ENCODE assay signal across 1 cellular context in the genomic region with DNA sequence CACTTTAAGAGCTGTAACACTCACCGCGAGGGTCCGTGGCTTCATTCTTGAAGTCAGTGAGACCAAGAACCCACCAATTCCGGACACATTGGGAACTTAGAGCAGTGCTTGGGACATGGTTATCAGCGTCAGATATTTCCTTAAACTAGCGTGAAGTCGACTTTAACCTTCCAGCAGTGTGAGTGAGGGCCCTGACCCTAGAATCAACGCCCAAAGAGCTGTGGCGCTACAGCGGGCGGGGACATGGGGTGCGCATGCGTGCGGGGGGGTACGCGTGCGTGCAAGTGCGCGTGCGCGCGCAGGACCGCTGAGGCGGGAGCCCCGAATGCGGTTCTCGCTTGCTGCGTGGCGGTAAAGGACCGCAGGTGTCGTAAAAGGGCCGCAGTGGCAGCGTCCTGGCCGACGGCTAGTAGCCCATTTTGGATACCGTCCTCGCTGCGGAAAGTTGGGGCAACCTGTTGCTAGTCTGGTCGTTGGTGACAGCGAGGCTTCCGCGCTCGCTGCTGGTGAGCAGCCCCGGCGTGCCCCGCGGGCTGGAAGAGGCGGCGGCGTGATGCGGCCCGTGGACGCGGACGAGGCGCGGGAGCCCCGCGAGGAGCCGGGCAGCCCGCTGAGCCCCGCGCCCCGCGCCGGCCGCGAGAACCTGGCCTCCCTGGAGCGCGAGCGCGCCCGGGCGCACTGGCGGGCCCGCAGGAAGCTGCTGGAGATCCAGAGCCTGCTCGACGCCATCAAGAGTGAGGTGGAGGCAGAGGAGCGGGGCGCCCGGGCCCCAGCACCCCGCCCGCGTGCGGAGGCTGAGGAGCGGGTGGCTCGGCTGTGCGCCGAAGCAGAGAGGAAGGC.
A peak's percentile ranks its signal among the peaks of the same experiment; 100 is the strongest.
TF ChIP-seq lines count a peak whose summit lies in the region.

No MANE protein-coding gene starts in this region.

TF ChIP-seq in HEK293, 187 proteins besides CTCF, POLR2A, EP300 and RAD21 (continued from another document and continues in another):
- TF ChIP-seq, protein P1, sequence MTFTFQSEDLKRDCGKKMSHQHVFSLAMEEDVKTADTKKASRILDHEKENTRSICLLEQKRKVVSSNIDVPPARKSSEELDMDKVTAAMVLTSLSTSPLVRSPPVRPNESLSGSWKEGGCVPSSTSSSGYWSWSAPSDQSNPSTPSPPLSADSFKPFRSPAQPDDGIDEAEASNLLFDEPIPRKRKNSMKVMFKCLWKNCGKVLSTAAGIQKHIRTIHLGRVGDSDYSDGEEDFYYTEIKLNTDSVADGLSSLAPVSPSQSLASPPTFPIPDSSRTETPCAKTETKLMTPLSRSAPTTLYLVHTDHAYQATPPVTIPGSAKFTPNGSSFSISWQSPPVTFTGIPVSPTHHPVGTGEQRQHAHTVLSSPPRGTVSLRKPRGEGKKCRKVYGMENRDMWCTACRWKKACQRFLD (tag by site-specific recombination; IDR thresholded peaks at IDR 0.05): no peak
- TF ChIP-seq, protein P2, sequence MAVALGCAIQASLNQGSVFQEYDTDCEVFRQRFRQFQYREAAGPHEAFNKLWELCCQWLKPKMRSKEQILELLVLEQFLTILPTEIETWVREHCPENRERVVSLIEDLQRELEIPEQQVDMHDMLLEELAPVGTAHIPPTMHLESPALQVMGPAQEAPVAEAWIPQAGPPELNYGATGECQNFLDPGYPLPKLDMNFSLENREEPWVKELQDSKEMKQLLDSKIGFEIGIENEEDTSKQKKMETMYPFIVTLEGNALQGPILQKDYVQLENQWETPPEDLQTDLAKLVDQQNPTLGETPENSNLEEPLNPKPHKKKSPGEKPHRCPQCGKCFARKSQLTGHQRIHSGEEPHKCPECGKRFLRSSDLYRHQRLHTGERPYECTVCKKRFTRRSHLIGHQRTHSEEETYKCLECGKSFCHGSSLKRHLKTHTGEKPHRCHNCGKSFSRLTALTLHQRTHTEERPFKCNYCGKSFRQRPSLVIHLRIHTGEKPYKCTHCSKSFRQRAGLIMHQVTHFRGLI (tag by site-specific recombination; IDR thresholded peaks at IDR 0.05): 0 out of 2 replicates have a peak, but pooled peaks have one; percentile 4
- TF ChIP-seq KLF8 (tag by site-specific recombination; IDR thresholded peaks at IDR 0.05): no peak
- 0 out of 2 replicates have a peak, but pooled peaks have one; percentile 40 for TF ChIP-seq ZBTB8A (tag by site-specific recombination; IDR thresholded peaks at IDR 0.05)
- TF ChIP-seq SP2 (tag by site-specific recombination; IDR thresholded peaks at IDR 0.05): peak; percentile 35; the same call in 1 of the 2 replicates
- TF ChIP-seq, protein P3, sequence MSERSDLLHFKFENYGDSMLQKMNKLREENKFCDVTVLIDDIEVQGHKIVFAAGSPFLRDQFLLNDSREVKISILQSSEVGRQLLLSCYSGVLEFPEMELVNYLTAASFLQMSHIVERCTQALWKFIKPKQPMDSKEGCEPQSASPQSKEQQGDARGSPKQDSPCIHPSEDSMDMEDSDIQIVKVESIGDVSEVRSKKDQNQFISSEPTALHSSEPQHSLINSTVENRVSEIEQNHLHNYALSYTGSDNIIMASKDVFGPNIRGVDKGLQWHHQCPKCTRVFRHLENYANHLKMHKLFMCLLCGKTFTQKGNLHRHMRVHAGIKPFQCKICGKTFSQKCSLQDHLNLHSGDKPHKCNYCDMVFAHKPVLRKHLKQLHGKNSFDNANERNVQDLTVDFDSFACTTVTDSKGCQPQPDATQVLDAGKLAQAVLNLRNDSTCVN (tag by site-specific recombination; optimal IDR thresholded peaks at IDR 0.05): peak; percentile 96
- TF ChIP-seq ZNF138 (tag by site-specific recombination; IDR thresholded peaks at IDR 0.05; ENCODE audit: borderline replicate concordance): no peak
- TF ChIP-seq, protein P4, sequence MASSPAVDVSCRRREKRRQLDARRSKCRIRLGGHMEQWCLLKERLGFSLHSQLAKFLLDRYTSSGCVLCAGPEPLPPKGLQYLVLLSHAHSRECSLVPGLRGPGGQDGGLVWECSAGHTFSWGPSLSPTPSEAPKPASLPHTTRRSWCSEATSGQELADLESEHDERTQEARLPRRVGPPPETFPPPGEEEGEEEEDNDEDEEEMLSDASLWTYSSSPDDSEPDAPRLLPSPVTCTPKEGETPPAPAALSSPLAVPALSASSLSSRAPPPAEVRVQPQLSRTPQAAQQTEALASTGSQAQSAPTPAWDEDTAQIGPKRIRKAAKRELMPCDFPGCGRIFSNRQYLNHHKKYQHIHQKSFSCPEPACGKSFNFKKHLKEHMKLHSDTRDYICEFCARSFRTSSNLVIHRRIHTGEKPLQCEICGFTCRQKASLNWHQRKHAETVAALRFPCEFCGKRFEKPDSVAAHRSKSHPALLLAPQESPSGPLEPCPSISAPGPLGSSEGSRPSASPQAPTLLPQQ (tag by site-specific recombination; IDR thresholded peaks at IDR 0.05): peak; percentile 69; the same call in 1 of the 2 replicates
- peak; percentile 68; the same call in 1 of the 2 replicates for TF ChIP-seq ZNF580 (tag by site-specific recombination; IDR thresholded peaks at IDR 0.05)
- no peak for TF ChIP-seq ZNF155 (tag by site-specific recombination; IDR thresholded peaks at IDR 0.05)
- peak; percentile 30; the same call in 1 of the 2 replicates for TF ChIP-seq ZNF76 (tag by site-specific recombination; IDR thresholded peaks at IDR 0.05; ENCODE audit: borderline replicate concordance, low read depth)
- peak; percentile 39; the same call in 1 of the 2 replicates for TF ChIP-seq PBX3 (CRISPR knock-in tag; IDR thresholded peaks at IDR 0.05)
- TF ChIP-seq, protein P5, sequence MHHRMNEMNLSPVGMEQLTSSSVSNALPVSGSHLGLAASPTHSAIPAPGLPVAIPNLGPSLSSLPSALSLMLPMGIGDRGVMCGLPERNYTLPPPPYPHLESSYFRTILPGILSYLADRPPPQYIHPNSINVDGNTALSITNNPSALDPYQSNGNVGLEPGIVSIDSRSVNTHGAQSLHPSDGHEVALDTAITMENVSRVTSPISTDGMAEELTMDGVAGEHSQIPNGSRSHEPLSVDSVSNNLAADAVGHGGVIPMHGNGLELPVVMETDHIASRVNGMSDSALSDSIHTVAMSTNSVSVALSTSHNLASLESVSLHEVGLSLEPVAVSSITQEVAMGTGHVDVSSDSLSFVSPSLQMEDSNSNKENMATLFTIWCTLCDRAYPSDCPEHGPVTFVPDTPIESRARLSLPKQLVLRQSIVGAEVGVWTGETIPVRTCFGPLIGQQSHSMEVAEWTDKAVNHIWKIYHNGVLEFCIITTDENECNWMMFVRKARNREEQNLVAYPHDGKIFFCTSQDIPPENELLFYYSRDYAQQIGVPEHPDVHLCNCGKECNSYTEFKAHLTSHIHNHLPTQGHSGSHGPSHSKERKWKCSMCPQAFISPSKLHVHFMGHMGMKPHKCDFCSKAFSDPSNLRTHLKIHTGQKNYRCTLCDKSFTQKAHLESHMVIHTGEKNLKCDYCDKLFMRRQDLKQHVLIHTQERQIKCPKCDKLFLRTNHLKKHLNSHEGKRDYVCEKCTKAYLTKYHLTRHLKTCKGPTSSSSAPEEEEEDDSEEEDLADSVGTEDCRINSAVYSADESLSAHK (tag by site-specific recombination; IDR thresholded peaks at IDR 0.05): no peak
- TF ChIP-seq FEZF1 (tag by site-specific recombination; IDR thresholded peaks at IDR 0.05): no peak
- TF ChIP-seq ZNF629 (tag by site-specific recombination; IDR thresholded peaks at IDR 0.05): no peak
- no peak for TF ChIP-seq ZNF146 (tag by site-specific recombination; IDR thresholded peaks at IDR 0.05)
- TF ChIP-seq ZNF610 (tag by site-specific recombination; IDR thresholded peaks at IDR 0.05; ENCODE audit: borderline replicate concordance): no peak
- peak; percentile 24; the same call in 1 of the 2 replicates for TF ChIP-seq SP7 (tag by site-specific recombination; IDR thresholded peaks at IDR 0.05)
- TF ChIP-seq ZNF140 (tag by site-specific recombination; IDR thresholded peaks at IDR 0.05): no peak
- TF ChIP-seq SCRT1 (tag by site-specific recombination; IDR thresholded peaks at IDR 0.05; ENCODE audit: borderline replicate concordance): peak; percentile 96
- TF ChIP-seq ZXDB (tag by site-specific recombination; IDR thresholded peaks at IDR 0.05): peak; percentile 50; the same call in 1 of the 2 replicates
- no peak for TF ChIP-seq ZNF302 (tag by site-specific recombination; IDR thresholded peaks at IDR 0.05; ENCODE audit: low read depth)
- TF ChIP-seq, protein P6, sequence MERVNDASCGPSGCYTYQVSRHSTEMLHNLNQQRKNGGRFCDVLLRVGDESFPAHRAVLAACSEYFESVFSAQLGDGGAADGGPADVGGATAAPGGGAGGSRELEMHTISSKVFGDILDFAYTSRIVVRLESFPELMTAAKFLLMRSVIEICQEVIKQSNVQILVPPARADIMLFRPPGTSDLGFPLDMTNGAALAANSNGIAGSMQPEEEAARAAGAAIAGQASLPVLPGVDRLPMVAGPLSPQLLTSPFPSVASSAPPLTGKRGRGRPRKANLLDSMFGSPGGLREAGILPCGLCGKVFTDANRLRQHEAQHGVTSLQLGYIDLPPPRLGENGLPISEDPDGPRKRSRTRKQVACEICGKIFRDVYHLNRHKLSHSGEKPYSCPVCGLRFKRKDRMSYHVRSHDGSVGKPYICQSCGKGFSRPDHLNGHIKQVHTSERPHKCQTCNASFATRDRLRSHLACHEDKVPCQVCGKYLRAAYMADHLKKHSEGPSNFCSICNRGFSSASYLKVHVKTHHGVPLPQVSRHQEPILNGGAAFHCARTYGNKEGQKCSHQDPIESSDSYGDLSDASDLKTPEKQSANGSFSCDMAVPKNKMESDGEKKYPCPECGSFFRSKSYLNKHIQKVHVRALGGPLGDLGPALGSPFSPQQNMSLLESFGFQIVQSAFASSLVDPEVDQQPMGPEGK (tag by site-specific recombination; IDR thresholded peaks at IDR 0.05): peak; percentile 71
- TF ChIP-seq ZIC2 (tag by site-specific recombination; IDR thresholded peaks at IDR 0.05): no peak
- TF ChIP-seq, protein P7, sequence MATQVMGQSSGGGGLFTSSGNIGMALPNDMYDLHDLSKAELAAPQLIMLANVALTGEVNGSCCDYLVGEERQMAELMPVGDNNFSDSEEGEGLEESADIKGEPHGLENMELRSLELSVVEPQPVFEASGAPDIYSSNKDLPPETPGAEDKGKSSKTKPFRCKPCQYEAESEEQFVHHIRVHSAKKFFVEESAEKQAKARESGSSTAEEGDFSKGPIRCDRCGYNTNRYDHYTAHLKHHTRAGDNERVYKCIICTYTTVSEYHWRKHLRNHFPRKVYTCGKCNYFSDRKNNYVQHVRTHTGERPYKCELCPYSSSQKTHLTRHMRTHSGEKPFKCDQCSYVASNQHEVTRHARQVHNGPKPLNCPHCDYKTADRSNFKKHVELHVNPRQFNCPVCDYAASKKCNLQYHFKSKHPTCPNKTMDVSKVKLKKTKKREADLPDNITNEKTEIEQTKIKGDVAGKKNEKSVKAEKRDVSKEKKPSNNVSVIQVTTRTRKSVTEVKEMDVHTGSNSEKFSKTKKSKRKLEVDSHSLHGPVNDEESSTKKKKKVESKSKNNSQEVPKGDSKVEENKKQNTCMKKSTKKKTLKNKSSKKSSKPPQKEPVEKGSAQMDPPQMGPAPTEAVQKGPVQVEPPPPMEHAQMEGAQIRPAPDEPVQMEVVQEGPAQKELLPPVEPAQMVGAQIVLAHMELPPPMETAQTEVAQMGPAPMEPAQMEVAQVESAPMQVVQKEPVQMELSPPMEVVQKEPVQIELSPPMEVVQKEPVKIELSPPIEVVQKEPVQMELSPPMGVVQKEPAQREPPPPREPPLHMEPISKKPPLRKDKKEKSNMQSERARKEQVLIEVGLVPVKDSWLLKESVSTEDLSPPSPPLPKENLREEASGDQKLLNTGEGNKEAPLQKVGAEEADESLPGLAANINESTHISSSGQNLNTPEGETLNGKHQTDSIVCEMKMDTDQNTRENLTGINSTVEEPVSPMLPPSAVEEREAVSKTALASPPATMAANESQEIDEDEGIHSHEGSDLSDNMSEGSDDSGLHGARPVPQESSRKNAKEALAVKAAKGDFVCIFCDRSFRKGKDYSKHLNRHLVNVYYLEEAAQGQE (tag by site-specific recombination; IDR thresholded peaks at IDR 0.05): peak; percentile 11; the same call in 1 of the 2 replicates
- peak; percentile 6; the same call in 1 of the 2 replicates for TF ChIP-seq ZBTB17 (tag by site-specific recombination; IDR thresholded peaks at IDR 0.05)
- peak; percentile 63; the same call in 1 of the 2 replicates for TF ChIP-seq ZNF600 (tag by site-specific recombination; IDR thresholded peaks at IDR 0.05)
- TF ChIP-seq, protein P8, sequence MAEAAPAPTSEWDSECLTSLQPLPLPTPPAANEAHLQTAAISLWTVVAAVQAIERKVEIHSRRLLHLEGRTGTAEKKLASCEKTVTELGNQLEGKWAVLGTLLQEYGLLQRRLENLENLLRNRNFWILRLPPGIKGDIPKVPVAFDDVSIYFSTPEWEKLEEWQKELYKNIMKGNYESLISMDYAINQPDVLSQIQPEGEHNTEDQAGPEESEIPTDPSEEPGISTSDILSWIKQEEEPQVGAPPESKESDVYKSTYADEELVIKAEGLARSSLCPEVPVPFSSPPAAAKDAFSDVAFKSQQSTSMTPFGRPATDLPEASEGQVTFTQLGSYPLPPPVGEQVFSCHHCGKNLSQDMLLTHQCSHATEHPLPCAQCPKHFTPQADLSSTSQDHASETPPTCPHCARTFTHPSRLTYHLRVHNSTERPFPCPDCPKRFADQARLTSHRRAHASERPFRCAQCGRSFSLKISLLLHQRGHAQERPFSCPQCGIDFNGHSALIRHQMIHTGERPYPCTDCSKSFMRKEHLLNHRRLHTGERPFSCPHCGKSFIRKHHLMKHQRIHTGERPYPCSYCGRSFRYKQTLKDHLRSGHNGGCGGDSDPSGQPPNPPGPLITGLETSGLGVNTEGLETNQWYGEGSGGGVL (tag by site-specific recombination; IDR thresholded peaks at IDR 0.05): no peak
